ENCODE assay signal across 18 cellular contexts in the genomic region with DNA sequence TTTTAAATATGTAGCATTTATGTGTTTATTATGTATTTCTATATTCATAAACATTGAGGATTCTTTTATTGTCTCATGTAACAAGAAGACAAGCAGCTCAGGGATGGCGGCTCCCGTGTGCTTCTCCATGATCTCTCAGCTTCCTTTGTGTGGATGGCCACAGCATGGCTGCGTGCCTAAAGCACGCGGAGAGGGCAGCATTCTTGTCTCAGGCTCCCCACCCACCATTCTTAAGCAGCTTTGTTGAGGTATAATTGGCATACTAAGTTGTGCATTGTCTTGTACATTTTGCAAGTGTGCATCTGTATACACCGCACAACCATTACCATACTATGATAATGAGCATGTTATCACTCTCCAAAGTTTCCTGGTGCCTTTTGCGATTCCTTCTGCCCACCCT.
"Had no signal": no experiment of that assay in that cellular context is flagged by ENCODE, and none has a peak within 500 bp of the region (broad histone marks: within the 10 kb centered on the region; RNA-seq: fewer than 3 reads in every experiment).

No MANE protein-coding gene starts in this region.

- H3K27ac ChIP-seq: body of pancreas, esophagus muscularis mucosa, left lung, neutrophil, transverse colon had no signal

- H3K36me3 ChIP-seq: left lung, neutrophil, transverse colon had no signal

- H3K4me3 Mint-ChIP-seq: activated B cell treated with CpG ODN at 0.5 μM for 24 hours; activated CD4-positive, alpha-beta T cell treated with anti-CD3 and anti-CD28 coated beads, Interleukin-2, amount 10 ng/mL, durations not matched to agents 7 days and 5 days; activated naive CD4-positive, alpha-beta T cell treated with anti-CD3 and anti-CD28 coated beads, Interleukin-2, amount 10 ng/mL, durations not matched to agents 7 days and 5 days; activated T-helper 17 cell treated with anti-CD3 and anti-CD28 coated beads, Interleukin-2, amount 50 U/mL, for 72 hours; dendritic cell treated with granulocyte-macrophage colony-stimulating factor and Interleukin-4, amounts not matched to agents 40 ng/mL and 50 ng/mL, for 4 days; T-helper 1 cell treated with Interleukin-12 subunit alpha and Interleukin-12 subunit beta and Interleukin-4 antibody, amounts not matched to agents 30 μg/mL and 1 μg/mL, for 36 hours had no signal

- H3K9me3 Mint-ChIP-seq: activated B cell treated with CpG ODN at 0.5 μM for 24 hours; activated CD4-positive, alpha-beta T cell treated with anti-CD3 and anti-CD28 coated beads, Interleukin-2, amount 10 ng/mL, durations not matched to agents 7 days and 5 days; activated naive CD4-positive, alpha-beta T cell treated with anti-CD3 and anti-CD28 coated beads, Interleukin-2, amount 10 ng/mL, durations not matched to agents 7 days and 5 days; activated T-helper 17 cell treated with anti-CD3 and anti-CD28 coated beads, Interleukin-2, amount 50 U/mL, for 72 hours; dendritic cell treated with granulocyte-macrophage colony-stimulating factor and Interleukin-4, amounts not matched to agents 40 ng/mL and 50 ng/mL, for 4 days; T-helper 1 cell treated with Interleukin-12 subunit alpha and Interleukin-12 subunit beta and Interleukin-4 antibody, amounts not matched to agents 30 μg/mL and 1 μg/mL, for 36 hours had no signal

- ATAC-seq: activated T-helper 17 cell treated with anti-CD3 and anti-CD28 coated beads, Interleukin-2, amount 50 U/mL, for 72 hours; body of pancreas; left lung; right cardiac atrium had no signal

- H3K4me2 ChIP-seq: smooth muscle cell had no signal

- H3K27me3 Mint-ChIP-seq: activated B cell treated with CpG ODN at 0.5 μM for 24 hours; activated CD4-positive, alpha-beta T cell treated with anti-CD3 and anti-CD28 coated beads, Interleukin-2, amount 10 ng/mL, durations not matched to agents 7 days and 5 days; activated naive CD4-positive, alpha-beta T cell treated with anti-CD3 and anti-CD28 coated beads, Interleukin-2, amount 10 ng/mL, durations not matched to agents 7 days and 5 days; activated T-helper 17 cell treated with anti-CD3 and anti-CD28 coated beads, Interleukin-2, amount 50 U/mL, for 72 hours; dendritic cell treated with granulocyte-macrophage colony-stimulating factor and Interleukin-4, amounts not matched to agents 40 ng/mL and 50 ng/mL, for 4 days had no signal

- DNase-seq: activated B cell treated with CpG ODN at 0.5 μM for 24 hours; activated CD4-positive, alpha-beta T cell treated with anti-CD3 and anti-CD28 coated beads, Interleukin-2, amount 10 ng/mL, durations not matched to agents 7 days and 5 days; activated CD8-positive, alpha-beta memory T cell treated with anti-CD3 and anti-CD28 coated beads for 24 hours; activated naive CD4-positive, alpha-beta T cell treated with anti-CD3 and anti-CD28 coated beads, Interleukin-2, amount 10 ng/mL, durations not matched to agents 7 days and 5 days; activated T-cell treated with anti-CD3 and anti-CD28 coated beads for 4 hours; body of pancreas; glutamatergic neuron; left lung; mesendoderm; posterior cingulate gyrus; right cardiac atrium; transverse colon had no signal

- H3K27me3 ChIP-seq: body of pancreas, esophagus muscularis mucosa, left lung, neutrophil, transverse colon had no signal

- H3K4me3 ChIP-seq: body of pancreas, esophagus muscularis mucosa, left lung, smooth muscle cell, transverse colon had no signal

- H3K27ac Mint-ChIP-seq: activated B cell treated with CpG ODN at 0.5 μM for 24 hours; activated CD4-positive, alpha-beta T cell treated with anti-CD3 and anti-CD28 coated beads, Interleukin-2, amount 10 ng/mL, durations not matched to agents 7 days and 5 days; activated naive CD4-positive, alpha-beta T cell treated with anti-CD3 and anti-CD28 coated beads, Interleukin-2, amount 10 ng/mL, durations not matched to agents 7 days and 5 days; activated T-helper 17 cell treated with anti-CD3 and anti-CD28 coated beads, Interleukin-2, amount 50 U/mL, for 72 hours; dendritic cell treated with granulocyte-macrophage colony-stimulating factor and Interleukin-4, amounts not matched to agents 40 ng/mL and 50 ng/mL, for 4 days; T-helper 1 cell treated with Interleukin-12 subunit alpha and Interleukin-12 subunit beta and Interleukin-4 antibody, amounts not matched to agents 30 μg/mL and 1 μg/mL, for 36 hours had no signal

- H3K9me3 ChIP-seq: body of pancreas, esophagus muscularis mucosa, left lung, neutrophil, transverse colon had no signal
